8 cellular contexts compared by ENCODE assay signal in genomic region chr6:28981391-28981832, GRCh38. TPM values are rescaled to one million over a fixed set of nuclear protein-coding genes. Genes with fewer than 3 reads are reported as not detected.
A peak's percentile ranks its signal among the peaks of the same experiment; 100 is the strongest.
DNase-seq lines count a peak whose midpoint lies in the region; ATAC-seq, FAIRE-seq and TF ChIP-seq lines count a peak whose summit lies in the region.

No MANE protein-coding gene starts in this region.

- peak overlapping the region; percentile 83 for H3K27ac Mint-ChIP-seq in T-helper 2 cell treated with Interferon-gamma antibody and Interleukin-4, amounts not matched to agents 5 μg/mL and 100 μg/mL, for 36 hours
- H3K27ac Mint-ChIP-seq in astrocyte (ENCODE audit: unreplicated experiment) = peak overlapping the region; percentile 82

- peaks cover 9% of the 10 kb centered on the region for H3K36me3 Mint-ChIP-seq in T-helper 2 cell treated with Interferon-gamma antibody and Interleukin-4, amounts not matched to agents 5 μg/mL and 100 μg/mL, for 36 hours (ENCODE audit: low read depth)
- no peaks in the 10 kb centered on the region for H3K36me3 Mint-ChIP-seq in astrocyte (ENCODE audit: low read depth, unreplicated experiment)

- no peak for TF ChIP-seq CTCF in BE2C (IDR thresholded peaks at IDR 0.05; ENCODE audit: low read depth, low read length)
- TF ChIP-seq CTCF in astrocyte (IDR thresholded peaks at IDR 0.05; ENCODE audit: insufficient read depth, low read depth, low read length) = no peak

- H3K36me3 ChIP-seq in BE2C = no peaks in the 10 kb centered on the region
- no peaks in the 10 kb centered on the region for H3K36me3 ChIP-seq in astrocyte (ENCODE audit: insufficient read depth, low read length)
- H3K36me3 ChIP-seq in iPS DF 6.9 (ENCODE audit: control insufficient read depth, insufficient read depth, low read length) = no peaks in the 10 kb centered on the region

- H3K4me1 Mint-ChIP-seq in T-helper 2 cell treated with Interferon-gamma antibody and Interleukin-4, amounts not matched to agents 5 μg/mL and 100 μg/mL, for 36 hours (ENCODE audit: low read depth) = peaks cover 47% of the 10 kb centered on the region
- H3K4me1 Mint-ChIP-seq in astrocyte (ENCODE audit: low read depth, unreplicated experiment) = peaks cover 12% of the 10 kb centered on the region

- H3K9ac ChIP-seq in astrocyte (ENCODE audit: low read length) = peak overlapping the region; percentile 73

- H3K4me1 ChIP-seq in BE2C = no peaks in the 10 kb centered on the region
- peaks cover 15% of the 10 kb centered on the region for H3K4me1 ChIP-seq in astrocyte (ENCODE audit: insufficient read depth, low read length)
- H3K4me1 ChIP-seq in iPS DF 6.9 (ENCODE audit: control insufficient read depth, insufficient read depth, low read length) = 0 out of 2 replicates have a peak, but pooled peaks cover 2% of the 10 kb centered on the region

- no peaks in the 10 kb centered on the region for H3K9me3 Mint-ChIP-seq in T-helper 2 cell treated with Interferon-gamma antibody and Interleukin-4, amounts not matched to agents 5 μg/mL and 100 μg/mL, for 36 hours
- H3K9me3 Mint-ChIP-seq in astrocyte (ENCODE audit: unreplicated experiment) = peaks cover 5% of the 10 kb centered on the region

- H3K9me3 ChIP-seq in BE2C = no peaks in the 10 kb centered on the region
- no peaks in the 10 kb centered on the region for H3K9me3 ChIP-seq in astrocyte (ENCODE audit: insufficient read depth, low read depth, low read length)
- H3K9me3 ChIP-seq in iPS DF 6.9 (ENCODE audit: control insufficient read depth, insufficient read depth, low read length) = no peaks in the 10 kb centered on the region

- FAIRE-seq in astrocyte (lab: Jason Lieb, UNC) = no peak

- DNase-seq in BE2C (peak; percentile 70), NCI-H1105 treated with DMSO at 0.1 percent for 48 hours (lab: John Stamatoyannopoulos, UW) (peak; percentile 86), astrocyte (ENCODE audit: low read depth) (peak; percentile 22), iPS DF 6.9 (ENCODE audit: low read depth, low spot score) (no peak)
- DNase-seq in T-helper 2 cell treated with Interferon-gamma antibody and Interleukin-4, amounts not matched to agents 5 μg/mL and 100 μg/mL, for 36 hours (ENCODE audit: low spot score) = peak; percentile 63

- peak overlapping the region; percentile 5 for H3K27ac ChIP-seq in astrocyte (ENCODE audit: low read depth, low read length)
- H3K27ac ChIP-seq in iPS DF 6.9 (ENCODE audit: low read length) = no peak overlapping the region
- H3K27ac ChIP-seq in skin epidermis = peak overlapping the region in 9 of 21 experiments; percentile 13 to 65 (median 44)

- peak; percentile 25 for ATAC-seq in GM21737 (IDR thresholded peaks at IDR 0.05; ENCODE audit: unreplicated experiment)
- no peak for ATAC-seq in HG02938 (IDR thresholded peaks at IDR 0.05; ENCODE audit: unreplicated experiment)

- H3K27me3 ChIP-seq in BE2C = no peaks in the 10 kb centered on the region
- no peaks in the 10 kb centered on the region for H3K27me3 ChIP-seq in astrocyte (ENCODE audit: insufficient read depth, low read length)
- no peaks in the 10 kb centered on the region for H3K27me3 ChIP-seq in iPS DF 6.9 (ENCODE audit: control insufficient read depth, insufficient read depth, low read length)

- no peaks in the 10 kb centered on the region for H4K20me1 ChIP-seq in astrocyte (ENCODE audit: insufficient read depth, low read length)

- H3K4me3 ChIP-seq in BE2C (ENCODE audit: low read depth, low read length) (peak overlapping the region; percentile 63), astrocyte (ENCODE audit: insufficient read depth, low read depth, low read length) (peak overlapping the region; percentile 99), iPS DF 6.9 (ENCODE audit: low read length) (peak overlapping the region; percentile 76; the same call in 1 of the 2 replicates), skin epidermis (peak overlapping the region; percentile 55 to 69 (median 59))

- H3K79me2 ChIP-seq in astrocyte (ENCODE audit: insufficient read depth, low read length) = no peaks in the 10 kb centered on the region

- peak overlapping the region; percentile 88 for H3K4me3 Mint-ChIP-seq in T-helper 2 cell treated with Interferon-gamma antibody and Interleukin-4, amounts not matched to agents 5 μg/mL and 100 μg/mL, for 36 hours
- peak overlapping the region; percentile 94 for H3K4me3 Mint-ChIP-seq in astrocyte (ENCODE audit: unreplicated experiment)

- H2AFZ ChIP-seq in astrocyte (ENCODE audit: low read depth, low read length) = peak overlapping the region; percentile 91

- peaks cover 47% of the 10 kb centered on the region for H3K27me3 Mint-ChIP-seq in T-helper 2 cell treated with Interferon-gamma antibody and Interleukin-4, amounts not matched to agents 5 μg/mL and 100 μg/mL, for 36 hours (ENCODE audit: low read depth)
- H3K27me3 Mint-ChIP-seq in astrocyte (ENCODE audit: low read depth, unreplicated experiment) = peaks cover 5% of the 10 kb centered on the region

- peak overlapping the region; percentile 95 for H3K4me2 ChIP-seq in astrocyte (ENCODE audit: low read length)

- no CpG with 5 or more reads among the region's 14 CpGs for WGBS in iPS DF 6.9 (ENCODE audit: insufficient coverage, insufficient read length)

RNA-seq across cellular contexts. Expression of gene ZNF311, which starts 23.7 kb away (rescaled TPM):
- polyA plus RNA-seq in BE2C (2012; ENCODE audit: insufficient read depth, insufficient read length, low read depth) = not detected
- total RNA-seq in astrocyte = 1.2 and 1.7 TPM in 2 replicates

RNA-seq across cellular contexts. Expression of gene TRIM27, which starts 57.6 kb away (rescaled TPM):
- polyA plus RNA-seq in BE2C (2012; ENCODE audit: insufficient read depth, insufficient read length, low read depth) = 104 TPM
- total RNA-seq in astrocyte = 50.8 and 54.5 TPM in 2 replicates
